Comparison of ENCODE assay signal across 14 cellular contexts in the genomic region with DNA sequence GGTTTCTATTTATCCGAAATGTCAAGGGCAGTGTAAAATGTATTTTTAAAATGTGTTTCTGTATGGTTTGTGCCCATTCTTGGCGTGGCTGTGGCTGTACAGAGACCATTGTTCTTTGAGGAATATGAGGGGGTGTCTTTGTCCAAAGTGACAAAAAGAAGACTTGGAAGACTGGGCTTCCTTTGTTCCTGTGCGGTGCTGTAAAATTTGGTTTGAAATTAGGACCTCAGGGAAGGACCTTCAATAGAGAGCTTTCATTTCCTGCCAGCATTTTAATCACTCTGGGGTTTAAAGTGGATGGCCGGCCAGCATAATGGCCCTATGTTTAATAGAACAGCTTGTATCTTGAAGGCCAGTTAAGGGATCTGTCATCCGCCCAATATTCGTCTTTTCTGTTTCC.
DNase-seq lines count a peak whose midpoint lies in the region; ATAC-seq, FAIRE-seq and TF ChIP-seq lines count a peak whose summit lies in the region.
"Had no signal": no experiment of that assay in that cellular context is flagged by ENCODE, and none has a peak within 500 bp of the region (broad histone marks: within the 10 kb centered on the region; RNA-seq: fewer than 3 reads in every experiment).

No MANE protein-coding gene starts in this region.

- H3K9ac ChIP-seq in IMR-90 (ENCODE audit: low read depth, low read length) (peak overlapping the region; percentile 52; the same call in 1 of the 2 replicates), astrocyte (ENCODE audit: low read length) (no peak overlapping the region)

- no peak overlapping the region for H3K27ac Mint-ChIP-seq in astrocyte (ENCODE audit: unreplicated experiment)
- H3K27ac Mint-ChIP-seq: stimulated activated effector memory CD8-positive, alpha-beta T cell treated with anti-CD3 and anti-CD28 coated beads, Interleukin-12 subunit alpha, Interleukin-12 subunit beta, amount 100 ng/mL, for 72 hours had no signal

- no peak for ATAC-seq in IMR-90 (ENCODE audit: low read depth)
- peak; percentile 66 to 79 for ATAC-seq in right cardiac atrium
- ATAC-seq in omental fat pad (ENCODE audit: low FRiP score) = no peak
- ATAC-seq: stimulated activated effector memory CD8-positive, alpha-beta T cell treated with anti-CD3 and anti-CD28 coated beads, Interleukin-12 subunit alpha, Interleukin-12 subunit beta, amount 100 ng/mL, for 72 hours had no signal

- no peak overlapping the region for H2AK9ac ChIP-seq in IMR-90 (replicated peaks; ENCODE audit: low read depth, low read length, poor library complexity)

- no peaks in the 10 kb centered on the region for H3K36me3 Mint-ChIP-seq in astrocyte (ENCODE audit: low read depth, unreplicated experiment)
- H3K36me3 Mint-ChIP-seq: stimulated activated effector memory CD8-positive, alpha-beta T cell treated with anti-CD3 and anti-CD28 coated beads, Interleukin-12 subunit alpha, Interleukin-12 subunit beta, amount 100 ng/mL, for 72 hours had no signal

- peak overlapping the region; percentile 69 for H3K18ac ChIP-seq in IMR-90 (ENCODE audit: low read depth, low read length)

- intact Hi-C loops in IMR-90 (cut with micrococcal nuclease) (loop anchor here (1.0 to 2.0 kb wide), 2 partner anchors 9 to 189 kb away; a partner anchor contains a TSS), right cardiac atrium (cut with DNase I) (no loop called here)

- in situ Hi-C loops in IMR-90 (cut with MboI; ENCODE audit: low sequenced_read_pairs) = no loop called here

- dilution Hi-C loops in IMR-90 (cut with HindIII; ENCODE audit: low sequenced_read_pairs, unreplicated experiment) = no loop called here

- H3K4me1 ChIP-seq in IMR-90 (ENCODE audit: control insufficient read depth, insufficient read depth, low read length) (peaks cover 11% of the 10 kb centered on the region), astrocyte (ENCODE audit: insufficient read depth, low read length) (no peaks in the 10 kb centered on the region), right cardiac atrium (ENCODE audit: control insufficient read depth, insufficient read depth, low read length) (no peaks in the 10 kb centered on the region)

- peak overlapping the region; percentile 52 to 74 for H4K8ac ChIP-seq in IMR-90 (ENCODE audit: low read depth in 2 of 2, low read length in 2 of 2)

- peak overlapping the region; percentile 69 for H3K4me2 ChIP-seq in IMR-90 (ENCODE audit: low read depth, low read length)
- H3K4me2 ChIP-seq in astrocyte (ENCODE audit: low read length) = no peak overlapping the region

- H3K4ac ChIP-seq in IMR-90 (ENCODE audit: low read depth, low read length) = peak overlapping the region; percentile 81

- H2BK20ac ChIP-seq in IMR-90 (ENCODE audit: low read depth, low read length) = peak overlapping the region; percentile 85

- H3K9me1 ChIP-seq in IMR-90 (ENCODE audit: insufficient read depth, low read length) = 0 out of 2 replicates have a peak, but pooled peaks cover 3% of the 10 kb centered on the region

- BruUV-seq in IMR-90 (replicated peaks; lab: Mats Ljungman, UMichigan) = no TSS peak

- TF ChIP-seq POLR2A in IMR-90 (IDR thresholded peaks at IDR 0.05; ENCODE audit: low read depth, low read length) = no peak

- no peaks in the 10 kb centered on the region for H3K9me3 ChIP-seq in IMR-90 (ENCODE audit: control insufficient read depth, insufficient read depth, low read length)
- H3K9me3 ChIP-seq in astrocyte (ENCODE audit: insufficient read depth, low read depth, low read length) = no peaks in the 10 kb centered on the region
- no peaks in the 10 kb centered on the region for H3K9me3 ChIP-seq in right cardiac atrium (ENCODE audit: control insufficient read depth, low read length)

- peak overlapping the region; percentile 65 for H3K14ac ChIP-seq in IMR-90 (replicated peaks; ENCODE audit: low read depth, low read length)

- peak overlapping the region; percentile 96 for H4K5ac ChIP-seq in IMR-90 (ENCODE audit: low read depth, low read length)

- H3K9me3 Mint-ChIP-seq in astrocyte (ENCODE audit: unreplicated experiment) = no peaks in the 10 kb centered on the region
- H3K9me3 Mint-ChIP-seq: stimulated activated effector memory CD8-positive, alpha-beta T cell treated with anti-CD3 and anti-CD28 coated beads, Interleukin-12 subunit alpha, Interleukin-12 subunit beta, amount 100 ng/mL, for 72 hours had no signal

- FAIRE-seq in astrocyte (lab: Jason Lieb, UNC) = no peak
- FAIRE-seq: GM18507 had no signal

- CTCF ChIA-PET in IMR-90 (lab: Yijun Ruan, JAX) = interaction anchor here (1.1 to 1.2 kb wide), 2 partner anchors 104 to 489 kb away, joined by 3 read pairs; no protein-coding TSS in a partner anchor

- no peaks in the 10 kb centered on the region for H3K27me3 Mint-ChIP-seq in astrocyte (ENCODE audit: low read depth, unreplicated experiment)

- H3K27me3 ChIP-seq in IMR-90 (ENCODE audit: control insufficient read depth, insufficient read depth, low read length) (no peaks in the 10 kb centered on the region), astrocyte (ENCODE audit: insufficient read depth, low read length) (peaks cover 3% of the 10 kb centered on the region), right cardiac atrium (ENCODE audit: control insufficient read depth, insufficient read depth) (no peaks in the 10 kb centered on the region)

- H2BK15ac ChIP-seq in IMR-90 (ENCODE audit: low read depth, low read length) = peak overlapping the region; percentile 78; the same call in 2 of the 3 replicates

- H3K36me3 ChIP-seq in IMR-90 (ENCODE audit: control insufficient read depth, insufficient read depth, low read length) = no peaks in the 10 kb centered on the region
- no peaks in the 10 kb centered on the region for H3K36me3 ChIP-seq in astrocyte (ENCODE audit: insufficient read depth, low read length)

- H2BK120ac ChIP-seq in IMR-90 (ENCODE audit: low read depth, low read length) = peak overlapping the region; percentile 80

- no peak overlapping the region for H3K4me3 ChIP-seq in IMR-90 (ENCODE audit: insufficient read depth, low read depth, low read length)
- no peak overlapping the region for H3K4me3 ChIP-seq in astrocyte (ENCODE audit: insufficient read depth, low read depth, low read length)
- no peak overlapping the region for H3K4me3 ChIP-seq in right cardiac atrium (ENCODE audit: low read length)

- H3K27ac ChIP-seq in IMR-90 (ENCODE audit: insufficient read depth, low read length) (peak overlapping the region; percentile 54; the same call in 1 of the 2 replicates), astrocyte (ENCODE audit: low read depth, low read length) (no peak overlapping the region), right cardiac atrium (ENCODE audit: low read length) (no peak overlapping the region)
- H3K27ac ChIP-seq: C4-2B had no signal

- peak overlapping the region; percentile 29 for H2AK5ac ChIP-seq in IMR-90 (ENCODE audit: low read depth, low read length)

- POLR2A ChIA-PET in IMR-90 (lab: Charles Lee; ENCODE audit: unreplicated experiment) = interaction anchor here (1.9 kb wide), 1 partner anchor 9 kb away, joined by 30 read pairs; no protein-coding TSS in a partner anchor

- TF ChIP-seq RAD21 in IMR-90 (IDR thresholded peaks at IDR 0.05; ENCODE audit: low read length) = no peak

- H3K23ac ChIP-seq in IMR-90 (ENCODE audit: low read depth, low read length) = peak overlapping the region; percentile 77

- peak overlapping the region; percentile 74; the same call in 1 of the 2 replicates for H3K56ac ChIP-seq in IMR-90 (ENCODE audit: extremely low read depth, insufficient read depth, low read length)

- TF ChIP-seq CTCF in IMR-90 (conservative IDR thresholded peaks at IDR 0.05; ENCODE audit: low read depth, low read length) (no peak), astrocyte (IDR thresholded peaks at IDR 0.05; ENCODE audit: insufficient read depth, low read depth, low read length) (no peak), omental fat pad (IDR thresholded peaks at IDR 0.05) (no peak)

- H3K4me3 Mint-ChIP-seq in astrocyte (ENCODE audit: unreplicated experiment) = no peak overlapping the region
- H3K4me3 Mint-ChIP-seq: stimulated activated effector memory CD8-positive, alpha-beta T cell treated with anti-CD3 and anti-CD28 coated beads, Interleukin-12 subunit alpha, Interleukin-12 subunit beta, amount 100 ng/mL, for 72 hours had no signal

- H4K91ac ChIP-seq in IMR-90 (ENCODE audit: insufficient read depth, low read depth, low read length) = peak overlapping the region; percentile 71; the same call in 1 of the 2 replicates

- no peaks in the 10 kb centered on the region for H3K79me2 ChIP-seq in astrocyte (ENCODE audit: insufficient read depth, low read length)

- peaks cover 17% of the 10 kb centered on the region for H3K4me1 Mint-ChIP-seq in astrocyte (ENCODE audit: low read depth, unreplicated experiment)
- H3K4me1 Mint-ChIP-seq: stimulated activated effector memory CD8-positive, alpha-beta T cell treated with anti-CD3 and anti-CD28 coated beads, Interleukin-12 subunit alpha, Interleukin-12 subunit beta, amount 100 ng/mL, for 72 hours had no signal

- H2AFZ ChIP-seq in IMR-90 (replicated peaks; ENCODE audit: low read length, poor library complexity) = peak overlapping the region; percentile 47
- no peak overlapping the region for H2AFZ ChIP-seq in astrocyte (ENCODE audit: low read depth, low read length)

- peaks cover 3 to 12% of the 10 kb centered on the region in 2 experiments; a peak in 1 of 4 replicates for H3K79me1 ChIP-seq in IMR-90 (ENCODE audit: low read depth in 1 of 2, low read length in 2 of 2)

- peak overlapping the region; percentile 69 for H2BK5ac ChIP-seq in IMR-90 (ENCODE audit: low read depth, low read length, poor library complexity, severe bottlenecking)

- 42% methylated on average over 2 of the region's 6 CpGs; no CpG with 5 or more reads in 1 of the 2 experiments for WGBS in IMR-90 (ENCODE audit: extremely low coverage in 2 of 2, insufficient read length in 1 of 2), 2 experiments
- 30% methylated on average over 6 of the region's 6 CpGs for WGBS in right cardiac atrium

- DNase-seq in IMR-90 (no peak), astrocyte (ENCODE audit: low read depth) (peak; percentile 16), right cardiac atrium (peak in 1 of 3 donors; percentile 47), putamen (ENCODE audit: low spot score) (peak; percentile 69), kidney tubule cell (ENCODE audit: low spot score) (no peak), islet precursor cell (no peak), omental fat pad (ENCODE audit: low spot score) (no peak)
- no peak for DNase-seq in activated effector memory CD4-positive, alpha-beta T cell treated with anti-CD3 and anti-CD28 coated beads, Interleukin-2, amount 50 U/mL, for 16 hours
- DNase-seq: GDM1; KBM-7; stimulated activated CD4-positive, alpha-beta T cell treated with anti-CD3 and anti-CD28 coated beads, Interleukin-1b, Interleukin-23, amount 100 ng/mL, for 48 hours had no signal

- H4K20me1 ChIP-seq in IMR-90 (ENCODE audit: insufficient read depth, low read length) (no peaks in the 10 kb centered on the region), astrocyte (ENCODE audit: insufficient read depth, low read length) (no peaks in the 10 kb centered on the region)

TF ChIP-seq in IMR-90, 13 proteins besides CTCF, POLR2A, EP300 and RAD21 (continues in another document):
- TF ChIP-seq MAFK (IDR thresholded peaks at IDR 0.05; ENCODE audit: low read depth, low read length) (no peak), CEBPB (IDR thresholded peaks at IDR 0.05; ENCODE audit: low read depth, low read length) (no peak), BHLHE40 (IDR thresholded peaks at IDR 0.05; ENCODE audit: low read depth, low read length) (no peak), CHD1 (IDR thresholded peaks at IDR 0.05; ENCODE audit: low read depth, low read length) (no peak), FOS (IDR thresholded peaks at IDR 0.05; ENCODE audit: low read depth, low read length) (no peak)

Comparison
In these comparisons a context has a peak if more than half of its experiments do, and no peak if none do; other contexts are left out.
1. ATAC-seq: peak in right cardiac atrium (2 of 2); none in IMR-90 (single experiment) and omental fat pad (single experiment).
2. DNase-seq: peak in astrocyte (single experiment) and putamen (single experiment); none in IMR-90 (single experiment), activated effector memory CD4-positive, alpha-beta T cell treated with anti-CD3 and anti-CD28 coated beads, Interleukin-2, amount 50 U/mL, for 16 hours (single experiment), kidney tubule cell (single experiment), islet precursor cell (single experiment) and omental fat pad (single experiment).